8 cellular contexts compared by ENCODE assay signal in the genomic region with DNA sequence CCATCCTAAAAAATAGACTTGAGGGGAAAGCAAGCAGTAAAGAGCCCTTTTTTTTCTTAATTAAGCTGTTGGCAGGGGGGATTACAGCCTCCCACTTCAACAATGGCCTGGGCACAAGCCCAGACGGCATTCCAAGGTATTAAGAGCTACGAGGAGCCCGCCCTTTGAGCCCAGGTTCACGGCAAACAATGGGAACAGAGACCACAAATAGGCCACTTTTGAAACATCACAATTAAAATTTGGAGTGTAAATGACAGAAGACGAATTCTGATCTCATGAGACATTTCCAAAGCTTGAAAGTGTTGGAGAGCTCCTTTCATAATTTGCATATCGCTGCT. TPM values are rescaled to one million over a fixed set of nuclear protein-coding genes. Genes with fewer than 3 reads are reported as not detected.
DNase-seq lines count a peak whose midpoint lies in the region; ATAC-seq and TF ChIP-seq lines count a peak whose summit lies in the region.

No MANE protein-coding gene starts in this region.

- peak overlapping the region; percentile 5 to 82 (median 77); a peak in 19 of 22 replicates for H3K9ac ChIP-seq in BLaER1 treated with 17β-estradiol and CSF1 and Interleukin-3, amounts not matched to agents 10 nM and 100 nM

- H3K9me3 Mint-ChIP-seq in GM23338 (no peaks in the 10 kb centered on the region), memory B cell (no peaks in the 10 kb centered on the region)
- no peaks in the 10 kb centered on the region for H3K9me3 Mint-ChIP-seq in activated CD8-positive, alpha-beta T cell treated with anti-CD3 and anti-CD28 coated beads, Interleukin-2, amount 10 ng/mL, durations not matched to agents 7 days and 5 days (ENCODE audit: insufficient read depth)

- H3K4me1 Mint-ChIP-seq in GM23338 (peaks cover 67% of the 10 kb centered on the region), memory B cell (peaks cover 61% of the 10 kb centered on the region)
- H3K4me1 Mint-ChIP-seq in activated CD8-positive, alpha-beta T cell treated with anti-CD3 and anti-CD28 coated beads, Interleukin-2, amount 10 ng/mL, durations not matched to agents 7 days and 5 days (ENCODE audit: low read depth), result peaks cover 94% of the 10 kb centered on the region

- DNase-seq in GM23338 (ENCODE audit: low spot score), result no peak
- no peak for DNase-seq in activated CD8-positive, alpha-beta T cell treated with anti-CD3 and anti-CD28 coated beads, Interleukin-2, amount 10 ng/mL, durations not matched to agents 7 days and 5 days
- DNase-seq in memory B cell (ENCODE audit: low spot score in 2 of 2), result no peak
- DNase-seq in ascending aorta (ENCODE audit: low spot score in 2 of 2), result no peak
- no peak for DNase-seq in AML-193 (lab: John Stamatoyannopoulos, UW)

- TF ChIP-seq CTCF in GM23338 (conservative IDR thresholded peaks at IDR 0.05; ENCODE audit: low read depth in 2 of 2) (no peak), ascending aorta (IDR thresholded peaks at IDR 0.05) (no peak)

- H3K4me1 ChIP-seq in BLaER1 treated with 17β-estradiol and CSF1 and Interleukin-3, amounts not matched to agents 10 nM and 100 nM, result peaks cover 86 to 92% (median 89%) of the 10 kb centered on the region in 10 experiments
- peaks cover 58% of the 10 kb centered on the region for H3K4me1 ChIP-seq in GM23338 (ENCODE audit: insufficient read depth)
- peaks cover 22 to 58% of the 10 kb centered on the region in 2 donors for H3K4me1 ChIP-seq in ascending aorta

- H3K27me3 Mint-ChIP-seq in GM23338 (ENCODE audit: insufficient read depth, low read depth, poor library complexity) (no peaks in the 10 kb centered on the region), memory B cell (no peaks in the 10 kb centered on the region)
- no peaks in the 10 kb centered on the region for H3K27me3 Mint-ChIP-seq in activated CD8-positive, alpha-beta T cell treated with anti-CD3 and anti-CD28 coated beads, Interleukin-2, amount 10 ng/mL, durations not matched to agents 7 days and 5 days (ENCODE audit: low read depth)

- H3K27ac Mint-ChIP-seq in GM23338, result no peak overlapping the region
- peak overlapping the region; percentile 88 for H3K27ac Mint-ChIP-seq in activated CD8-positive, alpha-beta T cell treated with anti-CD3 and anti-CD28 coated beads, Interleukin-2, amount 10 ng/mL, durations not matched to agents 7 days and 5 days
- peak overlapping the region; percentile 70 for H3K27ac Mint-ChIP-seq in memory B cell

- CTCF ChIA-PET in activated CD8-positive, alpha-beta T cell treated with anti-CD3 and anti-CD28 coated beads, Interleukin-2, amount 10 ng/mL, durations not matched to agents 7 days and 5 days (lab: Charles Lee), result interaction anchor here (0.7 to 10.6 kb wide), 19 partner anchors 11 to 398 kb away, joined by 3 to 123 read pairs (median 4); a partner anchor contains a TSS

- POLR2A ChIA-PET in activated CD8-positive, alpha-beta T cell treated with anti-CD3 and anti-CD28 coated beads, Interleukin-2, amount 10 ng/mL, durations not matched to agents 7 days and 5 days (lab: Charles Lee), result interaction anchor here (0.8 to 4.6 kb wide), 6 partner anchors 9 to 153 kb away, joined by 3 to 40 read pairs (median 7); a partner anchor contains a TSS

- H3K4me2 ChIP-seq in BLaER1 treated with 17β-estradiol and CSF1 and Interleukin-3, amounts not matched to agents 10 nM and 100 nM, result peak overlapping the region; percentile 85 to 100 (median 95)
- no peak overlapping the region for H3K4me2 ChIP-seq in GM23338

- no peaks in the 10 kb centered on the region for H3K9me2 ChIP-seq in GM23338 (ENCODE audit: insufficient read depth)

- peaks cover 0 to 24% (median 20%) of the 10 kb centered on the region in 11 experiments; a peak in 16 of 22 replicates for H3K9me3 ChIP-seq in BLaER1 treated with 17β-estradiol and CSF1 and Interleukin-3, amounts not matched to agents 10 nM and 100 nM (replicated peaks in 1 of 11)
- H3K9me3 ChIP-seq in ascending aorta, result no peaks in the 10 kb centered on the region

- H3K27me3 ChIP-seq in BLaER1 treated with 17β-estradiol and CSF1 and Interleukin-3, amounts not matched to agents 10 nM and 100 nM, result no peaks in the 10 kb centered on the region
- H3K27me3 ChIP-seq in GM23338 (ENCODE audit: insufficient read depth) (no peaks in the 10 kb centered on the region), ascending aorta (no peaks in the 10 kb centered on the region)

- H3F3A ChIP-seq in GM23338 (replicated peaks; ENCODE audit: low read depth), result no peaks in the 10 kb centered on the region

- H3K36me3 Mint-ChIP-seq in GM23338 (ENCODE audit: low read depth), result peaks cover 3% of the 10 kb centered on the region; the same call in 1 of the 3 replicates
- peaks cover 72% of the 10 kb centered on the region for H3K36me3 Mint-ChIP-seq in activated CD8-positive, alpha-beta T cell treated with anti-CD3 and anti-CD28 coated beads, Interleukin-2, amount 10 ng/mL, durations not matched to agents 7 days and 5 days (ENCODE audit: low read depth)
- H3K36me3 Mint-ChIP-seq in memory B cell, result no peaks in the 10 kb centered on the region

- intact Hi-C loops in ascending aorta (cut with DNase I), result no loop called here

- ATAC-seq in GM23338 (peak; percentile 70), memory B cell (ENCODE audit: low read depth) (no peak), HG03108 (IDR thresholded peaks at IDR 0.05; ENCODE audit: unreplicated experiment) (no peak), GM18868 (IDR thresholded peaks at IDR 0.05; ENCODE audit: unreplicated experiment) (no peak)
- ATAC-seq in activated CD8-positive, alpha-beta T cell treated with anti-CD3 and anti-CD28 coated beads, Interleukin-2, amount 10 ng/mL, durations not matched to agents 7 days and 5 days, result no peak

- no peak overlapping the region for H2AFZ ChIP-seq in GM23338

- peak overlapping the region in 6 of 10 experiments; percentile 2 to 34 (median 25); a peak in 4 of 20 replicates for H3K4me3 ChIP-seq in BLaER1 treated with 17β-estradiol and CSF1 and Interleukin-3, amounts not matched to agents 10 nM and 100 nM
- H3K4me3 ChIP-seq in GM23338 (no peak overlapping the region), ascending aorta (no peak overlapping the region)

- peaks cover 5 to 98% (median 18%) of the 10 kb centered on the region in 11 experiments; a peak in 15 of 22 replicates for H4K20me1 ChIP-seq in BLaER1 treated with 17β-estradiol and CSF1 and Interleukin-3, amounts not matched to agents 10 nM and 100 nM
- peaks cover 76% of the 10 kb centered on the region for H4K20me1 ChIP-seq in GM23338 (replicated peaks; ENCODE audit: insufficient read depth)

- H3K4me3 Mint-ChIP-seq in GM23338, result no peak overlapping the region
- H3K4me3 Mint-ChIP-seq in activated CD8-positive, alpha-beta T cell treated with anti-CD3 and anti-CD28 coated beads, Interleukin-2, amount 10 ng/mL, durations not matched to agents 7 days and 5 days, result peak overlapping the region; percentile 65
- H3K4me3 Mint-ChIP-seq in memory B cell, result peak overlapping the region; percentile 62

- peaks cover 0 to 78% (median 36%) of the 10 kb centered on the region in 11 experiments; a peak in 17 of 22 replicates for H3K36me3 ChIP-seq in BLaER1 treated with 17β-estradiol and CSF1 and Interleukin-3, amounts not matched to agents 10 nM and 100 nM
- H3K36me3 ChIP-seq in GM23338 (ENCODE audit: insufficient read depth), result no peaks in the 10 kb centered on the region; the same call in none of the 2 replicates
- H3K36me3 ChIP-seq in ascending aorta, result peaks cover 0 to 4% of the 10 kb centered on the region in 2 donors

- peaks cover 100% of the 10 kb centered on the region for H3K79me2 ChIP-seq in GM23338 (replicated peaks; ENCODE audit: insufficient read depth)

- peak overlapping the region in 10 of 11 experiments; percentile 61 to 97 (median 94); a peak in 20 of 22 replicates for H3K27ac ChIP-seq in BLaER1 treated with 17β-estradiol and CSF1 and Interleukin-3, amounts not matched to agents 10 nM and 100 nM
- no peak overlapping the region for H3K27ac ChIP-seq in GM23338 (ENCODE audit: low read depth)
- peak overlapping the region in 1 of 2 donors; percentile 19 for H3K27ac ChIP-seq in ascending aorta

TF ChIP-seq in GM23338, 12 proteins besides CTCF, POLR2A, EP300 and RAD21 (continues in another document):
- TF ChIP-seq NANOG (IDR thresholded peaks at IDR 0.05; ENCODE audit: borderline replicate concordance) (no peak), ZNF331 (CRISPR knock-in tag; IDR thresholded peaks at IDR 0.05; ENCODE audit: low read depth) (no peak)
- TF ChIP-seq, protein P1, sequence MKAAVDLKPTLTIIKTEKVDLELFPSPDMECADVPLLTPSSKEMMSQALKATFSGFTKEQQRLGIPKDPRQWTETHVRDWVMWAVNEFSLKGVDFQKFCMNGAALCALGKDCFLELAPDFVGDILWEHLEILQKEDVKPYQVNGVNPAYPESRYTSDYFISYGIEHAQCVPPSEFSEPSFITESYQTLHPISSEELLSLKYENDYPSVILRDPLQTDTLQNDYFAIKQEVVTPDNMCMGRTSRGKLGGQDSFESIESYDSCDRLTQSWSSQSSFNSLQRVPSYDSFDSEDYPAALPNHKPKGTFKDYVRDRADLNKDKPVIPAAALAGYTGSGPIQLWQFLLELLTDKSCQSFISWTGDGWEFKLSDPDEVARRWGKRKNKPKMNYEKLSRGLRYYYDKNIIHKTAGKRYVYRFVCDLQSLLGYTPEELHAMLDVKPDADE (IDR thresholded peaks at IDR 0.05), result no peak

RNA-seq across cellular contexts. Expression of a gene that starts 8.9 kb away (rescaled TPM):
- 45.4 and 47.7 TPM in 2 replicates for total RNA-seq in GM23338 (2014; rRNA removed; shearing (Covaris generic))
- polyA plus RNA-seq in GM23338 (2016; fragmentation: Nextera tagmentation; extraction: Ambion mirVana), result 9.8 and 11.6 TPM in 2 replicates
- total RNA-seq in activated CD8-positive, alpha-beta T cell treated with anti-CD3 and anti-CD28 coated beads, Interleukin-2, amount 10 ng/mL, durations not matched to agents 7 days and 5 days, result 10 to 100 TPM; 44.6 to 46.4 TPM
- total RNA-seq in ascending aorta, result 47.4 TPM

RNA-seq across cellular contexts. Expression of a gene that starts 34.3 kb away (rescaled TPM):
- 37.0 and 77.2 TPM in 2 replicates for total RNA-seq in GM23338 (2014; rRNA removed; shearing (Covaris generic))
- 106 and 108 TPM in 2 replicates for polyA plus RNA-seq in GM23338 (2016; fragmentation: Nextera tagmentation; extraction: Ambion mirVana)
- 10 to 100 TPM; 29.8 to 32.2 TPM for total RNA-seq in activated CD8-positive, alpha-beta T cell treated with anti-CD3 and anti-CD28 coated beads, Interleukin-2, amount 10 ng/mL, durations not matched to agents 7 days and 5 days
- total RNA-seq in ascending aorta, result 32.0 TPM

RNA-seq across cellular contexts. Expression of a gene that starts 52.1 kb away (rescaled TPM):
- 128 and 170 TPM in 2 replicates for total RNA-seq in GM23338 (2014; rRNA removed; shearing (Covaris generic))
- 313 and 361 TPM in 2 replicates for polyA plus RNA-seq in GM23338 (2016; fragmentation: Nextera tagmentation; extraction: Ambion mirVana)
- total RNA-seq in activated CD8-positive, alpha-beta T cell treated with anti-CD3 and anti-CD28 coated beads, Interleukin-2, amount 10 ng/mL, durations not matched to agents 7 days and 5 days, result 100 to 1,000 TPM; 138 to 144 TPM
- total RNA-seq in ascending aorta, result 17.8 TPM

Comparison
In these comparisons a context has a peak if more than half of its experiments do, and no peak if none do; other contexts are left out.
1. H3K4me3 ChIP-seq: peak in BLaER1 treated with 17β-estradiol and CSF1 and Interleukin-3, amounts not matched to agents 10 nM and 100 nM (6 of 10); none in GM23338 (single experiment) and ascending aorta (0 of 2).